In genomic region chr12:15534322-15534721, GRCh38 we compare ENCODE assay signal across 8 cellular contexts.
DNase-seq lines count a peak whose midpoint lies in the region; ATAC-seq and TF ChIP-seq lines count a peak whose summit lies in the region.

No MANE protein-coding gene starts in this region.

- no peak for TF ChIP-seq EP300 in upper lobe of left lung (IDR thresholded peaks at IDR 0.05)

- ATAC-seq in GM18867 (IDR thresholded peaks at IDR 0.05; ENCODE audit: unreplicated experiment) (peak; percentile 94), HG02610 (IDR thresholded peaks at IDR 0.05; ENCODE audit: unreplicated experiment) (peak; percentile 95), upper lobe of left lung (ENCODE audit: low FRiP score in 2 of 2) (peak in 1 of 2 donors; percentile 69)

- H3K4me1 ChIP-seq in fibroblast of lung (ENCODE audit: control insufficient read depth, extremely low read depth, insufficient read depth, low read length) (peaks cover 2% of the 10 kb centered on the region), upper lobe of left lung (peaks cover 0 to 5% (median 1%) of the 10 kb centered on the region in 4 donors)

- H3K9me3 ChIP-seq in fibroblast of lung (ENCODE audit: control insufficient read depth, insufficient read depth, low read depth, low read length) (no peaks in the 10 kb centered on the region), upper lobe of left lung (no peaks in the 10 kb centered on the region)

- H3K27me3 ChIP-seq in fibroblast of lung (ENCODE audit: control insufficient read depth, insufficient read depth, low read length) (no peaks in the 10 kb centered on the region), upper lobe of left lung (no peaks in the 10 kb centered on the region)

- H3K4me3 ChIP-seq in fibroblast of lung (replicated peaks in 1 of 4; ENCODE audit: control extremely low read depth in 1 of 4, insufficient read depth in 1 of 4, low read depth in 3 of 4, low read length in 4 of 4), result no peak overlapping the region
- no peak overlapping the region for H3K4me3 ChIP-seq in upper lobe of left lung

- H3K36me3 ChIP-seq in fibroblast of lung (ENCODE audit: control insufficient read depth, insufficient read depth, low read length) (no peaks in the 10 kb centered on the region), upper lobe of left lung (no peaks in the 10 kb centered on the region)

- peak overlapping the region; percentile 46 for H2AFZ ChIP-seq in fibroblast of lung (ENCODE audit: low read length)

- peak overlapping the region; percentile 1 for H3K4me2 ChIP-seq in fibroblast of lung (ENCODE audit: extremely low read depth, insufficient read depth, low read length)

- no peak for TF ChIP-seq POLR2A in upper lobe of left lung (IDR thresholded peaks at IDR 0.05)

- H3K79me2 ChIP-seq in fibroblast of lung (ENCODE audit: control insufficient read depth, insufficient read depth, low read length), result no peaks in the 10 kb centered on the region

- 59 to 66% methylated on average over 3 of the region's 3 CpGs for WGBS in upper lobe of left lung, 2 donors

- H3K27ac ChIP-seq in fibroblast of lung (ENCODE audit: insufficient read depth, low read length) (no peak overlapping the region), upper lobe of left lung (peak overlapping the region; percentile 3 to 58 (median 34))

- H3K9ac ChIP-seq in fibroblast of lung (ENCODE audit: insufficient read depth, low read length), result no peak overlapping the region

- no peaks in the 10 kb centered on the region for H4K20me1 ChIP-seq in fibroblast of lung (ENCODE audit: control insufficient read depth, extremely low read depth, insufficient read depth, low read length)

- no peak for TF ChIP-seq CTCF in fibroblast of lung (conservative IDR thresholded peaks at IDR 0.05 in 1 of 2, IDR thresholded peaks at IDR 0.05 in 1 of 2; ENCODE audit: low read depth in 1 of 2, low read length in 2 of 2)
- no peak for TF ChIP-seq CTCF in upper lobe of left lung (IDR thresholded peaks at IDR 0.05)

- DNase-seq in NOMO-1 (lab: John Stamatoyannopoulos, UW; ENCODE audit: unreplicated experiment in 2 of 2) (peak; percentile 76 to 93), fibroblast of lung (ENCODE audit: low read depth in 2 of 2) (peak; percentile 21 to 61), upper lobe of left lung (peak in 1 of 2 donors; percentile 21), NCI-H2029 treated with DMSO at 0.1 percent for 48 hours (lab: John Stamatoyannopoulos, UW) (no peak), GM19240 (ENCODE audit: insufficient read length, low spot score) (no peak), germinal center (ENCODE audit: low spot score) (no peak)

Comparison
In these comparisons a context has a peak if more than half of its experiments do, and no peak if none do; other contexts are left out.
1. DNase-seq: peak in NOMO-1 (2 of 2) and fibroblast of lung (2 of 2); none in NCI-H2029 treated with DMSO at 0.1 percent for 48 hours (single experiment), GM19240 (single experiment) and germinal center (single experiment).